Comparison of ENCODE assay signal across 25 cellular contexts in the genomic region with DNA sequence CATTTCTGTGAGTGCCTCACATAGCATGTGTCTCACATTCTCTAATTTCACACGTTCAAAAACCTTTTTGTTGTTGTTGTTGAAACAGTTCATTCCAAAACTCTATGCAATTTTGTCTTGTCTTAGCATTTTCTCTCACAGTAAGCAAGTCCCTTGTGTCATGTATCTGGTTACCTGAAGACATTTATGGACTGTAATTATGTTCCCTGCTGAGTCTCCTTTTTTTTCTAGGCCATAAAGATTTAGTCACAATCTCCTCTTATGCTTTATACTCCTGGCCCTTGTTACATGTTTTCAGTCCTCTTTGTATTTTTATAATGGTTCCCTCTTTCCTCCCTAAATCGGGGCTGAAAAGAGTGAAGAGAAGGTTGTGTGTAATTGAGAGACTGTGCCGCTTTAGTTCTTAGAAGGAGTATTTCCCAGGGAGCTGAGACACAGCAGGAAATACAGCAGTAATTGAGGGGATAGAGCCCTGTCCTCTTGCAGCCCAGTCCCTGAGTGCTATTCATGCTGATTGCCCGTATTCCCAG.
DNase-seq lines count a peak whose midpoint lies in the region; TF ChIP-seq lines count a peak whose summit lies in the region.
"Had no signal": no experiment of that assay in that cellular context is flagged by ENCODE, and none has a peak within 500 bp of the region (broad histone marks: within the 10 kb centered on the region; RNA-seq: fewer than 3 reads in every experiment).

No MANE protein-coding gene starts in this region.

- H3K18ac ChIP-seq in mesenchymal stem cell (ENCODE audit: low read depth in 1 of 2, low read length in 2 of 2) = no peak overlapping the region

- no peak overlapping the region for H2BK120ac ChIP-seq in mesenchymal stem cell (ENCODE audit: low read depth, low read length)

- peaks cover 6% of the 10 kb centered on the region for H3K9me3 Mint-ChIP-seq in mesothelial cell of epicardium
- H3K9me3 Mint-ChIP-seq: CD4-positive, alpha-beta T cell had no signal

- no peak overlapping the region for H3K23ac ChIP-seq in mesenchymal stem cell (ENCODE audit: low read length in 2 of 2)

- no peak overlapping the region for H3K4ac ChIP-seq in mesenchymal stem cell (ENCODE audit: low read depth in 1 of 2, low read length in 2 of 2)

- H3K4me1 ChIP-seq in ectodermal cell (ENCODE audit: control insufficient read depth, insufficient read depth, low read length) (peaks cover 11% of the 10 kb centered on the region), mesenchymal stem cell (ENCODE audit: control insufficient read depth, insufficient read depth, low read depth, low read length) (no peaks in the 10 kb centered on the region), uterus (no peaks in the 10 kb centered on the region)
- H3K4me1 ChIP-seq: A549, lower lobe of right lung, psoas muscle, suprapubic skin had no signal

- no peaks in the 10 kb centered on the region for H3K36me3 Mint-ChIP-seq in mesothelial cell of epicardium

- H2AFZ ChIP-seq in mesenchymal stem cell (ENCODE audit: low read depth, low read length) = no peak overlapping the region

- H3K14ac ChIP-seq in mesenchymal stem cell (ENCODE audit: low read length in 2 of 2) = no peak overlapping the region

- POLR2A ChIA-PET in GM10248 (lab: Yijun Ruan, JAX) = no interaction called here

- no peak for TF ChIP-seq POLR2A in uterus (IDR thresholded peaks at IDR 0.05)
- no peak for TF ChIP-seq POLR2A in erythroblast (IDR thresholded peaks at IDR 0.05; ENCODE audit: low read length)

- TF ChIP-seq CTCF in mesothelial cell of epicardium (IDR thresholded peaks at IDR 0.05; ENCODE audit: unreplicated experiment) (no peak), GM10248 (IDR thresholded peaks at IDR 0.05; ENCODE audit: control extremely low read depth, extremely low read depth, low read depth, missing control alignments) (no peak), uterus (IDR thresholded peaks at IDR 0.05) (no peak)

- H3K9me3 ChIP-seq in ectodermal cell (ENCODE audit: control insufficient read depth, low read length) (no peaks in the 10 kb centered on the region), mesenchymal stem cell (ENCODE audit: control insufficient read depth, low read length) (no peaks in the 10 kb centered on the region), uterus (no peaks in the 10 kb centered on the region)
- H3K9me3 ChIP-seq: A549, lower lobe of right lung, MG63, psoas muscle, suprapubic skin had no signal

- no peak overlapping the region for H4K8ac ChIP-seq in mesenchymal stem cell (ENCODE audit: low read length)

- 4 to 9% methylated on average over 3 to 4 of the region's 4 CpGs for WGBS in ectodermal cell, 2 experiments
- 35% methylated on average over 2 of the region's 4 CpGs for WGBS in mesenchymal stem cell

- DNase-seq in NCI-H748 (lab: John Stamatoyannopoulos, UW; ENCODE audit: unreplicated experiment) = peak; percentile 47
- no peak for DNase-seq in NCI-H748 treated with DMSO at 0.1 percent for 48 hours (lab: John Stamatoyannopoulos, UW)
- no peak for DNase-seq in mesothelial cell of epicardium (ENCODE audit: low spot score in 2 of 2, unreplicated experiment in 2 of 2)
- DNase-seq in GM10248 (ENCODE audit: extremely low spot score) = no peak
- no peak for DNase-seq in mesenchymal stem cell
- no peak for DNase-seq in uterus
- DNase-seq in erythroblast (lab: John Stamatoyannopoulos, UW) = no peak
- DNase-seq: activated CD4-positive, alpha-beta T cell treated with anti-CD3 and anti-CD28 coated beads, Interleukin-2, amount 50 U/mL, for 48 hours; activated naive CD4-positive, alpha-beta T cell treated with anti-CD3 and anti-CD28 coated beads, Interleukin-2, amount 50 U/mL, for 16 hours; AML-193; amniotic stem cell; CD4-positive, alpha-beta T cell; KBM-7; lower lobe of right lung; MG63; NCI-H1436; NCI-H2081 treated with DMSO at 0.1 percent for 48 hours; NCI-H510A treated with DMSO at 0.1 percent for 48 hours; psoas muscle; stimulated activated CD4-positive, alpha-beta T cell treated with anti-CD3 and anti-CD28 coated beads, Interleukin-15, amount 100 ng/mL, for 24 hours; stimulated activated naive CD4-positive, alpha-beta T cell had no signal

- H2AK5ac ChIP-seq in mesenchymal stem cell (ENCODE audit: low read length, severe bottlenecking) = no peak overlapping the region

- H3K4me3 Mint-ChIP-seq in mesothelial cell of epicardium = no peak overlapping the region
- H3K4me3 Mint-ChIP-seq: activated T-helper 1 cell treated with anti-CD3 and anti-CD28 coated beads, Interleukin-12 subunit alpha, Interleukin-12 subunit beta, Interleukin-2, Interleukin-4 antibody, amounts not matched to agents 30 ng/mL and 10 ng/mL and 1 ng/mL, durations not matched to agents 14 hours and 24 hours and 36 hours; CD4-positive, alpha-beta T cell had no signal

- no peak overlapping the region for H2BK12ac ChIP-seq in mesenchymal stem cell (ENCODE audit: low read length in 2 of 2)

- no peak overlapping the region for H3K9ac ChIP-seq in mesenchymal stem cell (ENCODE audit: low read length)

- peaks cover 22% of the 10 kb centered on the region for H3K4me1 Mint-ChIP-seq in mesothelial cell of epicardium

- no peak overlapping the region for H3K4me2 ChIP-seq in mesenchymal stem cell (ENCODE audit: low read length, poor library complexity, severe bottlenecking)
- H3K4me2 ChIP-seq: A549 had no signal

- peak overlapping the region; percentile 2 for H3K27ac Mint-ChIP-seq in mesothelial cell of epicardium
- H3K27ac Mint-ChIP-seq: activated T-helper 1 cell treated with anti-CD3 and anti-CD28 coated beads, Interleukin-12 subunit alpha, Interleukin-12 subunit beta, Interleukin-2, Interleukin-4 antibody, amounts not matched to agents 30 ng/mL and 10 ng/mL and 1 ng/mL, durations not matched to agents 14 hours and 24 hours and 36 hours; CD4-positive, alpha-beta T cell had no signal

- CTCF ChIA-PET in GM10248 (lab: Yijun Ruan, JAX) = no interaction called here

- H3K27me3 Mint-ChIP-seq in mesothelial cell of epicardium (ENCODE audit: low read depth) = no peaks in the 10 kb centered on the region
- H3K27me3 Mint-ChIP-seq: CD4-positive, alpha-beta T cell had no signal

- H4K91ac ChIP-seq in mesenchymal stem cell (ENCODE audit: low read length) = no peak overlapping the region

- H3K27ac ChIP-seq in ectodermal cell (ENCODE audit: insufficient read depth, low read depth, low read length, poor library complexity, severe bottlenecking) (peak overlapping the region; percentile 57), mesenchymal stem cell (ENCODE audit: low read length, poor library complexity, severe bottlenecking) (no peak overlapping the region), uterus (no peak overlapping the region)
- H3K27ac ChIP-seq: A549, lower lobe of right lung, psoas muscle, suprapubic skin had no signal

- intact Hi-C loops in uterus (cut with DNase I; ENCODE audit: low total_unique reads) = no loop called here

- no peaks in the 10 kb centered on the region for H3K27me3 ChIP-seq in ectodermal cell (ENCODE audit: control insufficient read depth, insufficient read depth, low read length, poor library complexity, severe bottlenecking)
- H3K27me3 ChIP-seq in mesenchymal stem cell (ENCODE audit: control insufficient read depth in 1 of 2, insufficient read depth in 1 of 2, low read length in 2 of 2) = no peaks in the 10 kb centered on the region
- no peaks in the 10 kb centered on the region for H3K27me3 ChIP-seq in uterus
- H3K27me3 ChIP-seq: MG63, suprapubic skin had no signal

- no peak overlapping the region for H2BK5ac ChIP-seq in mesenchymal stem cell (ENCODE audit: low read depth, low read length, poor library complexity, severe bottlenecking)

- no peak overlapping the region for H2BK15ac ChIP-seq in mesenchymal stem cell (ENCODE audit: low read depth, poor library complexity, severe bottlenecking)

- no peak overlapping the region for H3K4me3 ChIP-seq in ectodermal cell (ENCODE audit: insufficient read depth, low read depth, low read length)
- no peak overlapping the region for H3K4me3 ChIP-seq in mesenchymal stem cell (ENCODE audit: insufficient read depth in 1 of 2, low read depth in 1 of 2, low read length in 2 of 2)
- H3K4me3 ChIP-seq in uterus = no peak overlapping the region
- H3K4me3 ChIP-seq: A549, lower lobe of right lung, MG63, psoas muscle, suprapubic skin had no signal

- H3K36me3 ChIP-seq in ectodermal cell (ENCODE audit: control insufficient read depth, insufficient read depth, low read length) (no peaks in the 10 kb centered on the region), mesenchymal stem cell (ENCODE audit: control insufficient read depth in 1 of 2, insufficient read depth in 2 of 2, low read depth in 1 of 2, low read length in 2 of 2) (no peaks in the 10 kb centered on the region), uterus (no peaks in the 10 kb centered on the region)
- H3K36me3 ChIP-seq: lower lobe of right lung, MG63, suprapubic skin had no signal

- no peaks in the 10 kb centered on the region for H3K79me1 ChIP-seq in mesenchymal stem cell (replicated peaks; ENCODE audit: low read length, poor library complexity, severe bottlenecking)
